In the genomic region with DNA sequence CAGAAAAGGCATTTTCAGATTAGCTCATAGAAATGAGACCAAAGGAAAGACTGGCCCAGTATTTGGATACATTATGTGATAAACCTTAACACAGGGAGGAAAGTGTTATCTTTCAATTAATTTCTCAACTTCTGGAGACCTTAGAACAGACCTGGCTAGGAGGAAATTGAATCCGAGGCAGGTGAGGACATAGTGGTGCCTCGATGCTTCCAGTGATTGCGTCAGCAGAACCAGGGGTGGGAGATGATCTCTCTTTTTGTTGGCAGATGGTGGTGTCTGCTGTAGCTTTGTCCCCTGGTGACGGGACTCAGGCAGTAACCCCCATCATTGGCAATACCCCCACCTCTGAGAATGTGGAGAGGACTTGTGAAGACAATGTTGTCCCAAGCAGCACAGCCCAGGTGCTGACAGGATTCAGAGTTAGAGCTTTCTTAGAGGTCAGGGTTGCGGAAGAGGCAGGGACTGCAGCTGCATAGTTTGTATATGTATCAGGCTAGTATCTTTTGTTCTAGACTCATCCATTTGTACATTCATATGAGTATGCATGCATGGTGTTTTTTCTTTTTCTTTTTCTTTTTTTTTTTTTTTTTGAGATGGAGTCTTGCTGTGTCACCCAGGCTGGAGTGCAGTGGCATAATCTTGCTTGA, we compare ENCODE assay signal across 1 cellular context.
A peak's percentile ranks its signal among the peaks of the same experiment; 100 is the strongest.
TF ChIP-seq lines count a peak whose summit lies in the region.

No MANE protein-coding gene starts in this region.

TF ChIP-seq in K562, 482 proteins besides CTCF, POLR2A, EP300 and RAD21:
- no peak for TF ChIP-seq CEBPG (CRISPR knock-in tag; IDR thresholded peaks at IDR 0.05)
- TF ChIP-seq CEBPG (tag; conservative IDR thresholded peaks at IDR 0.05 in 1 of 2, IDR thresholded peaks at IDR 0.05 in 1 of 2), result 0 out of 4 replicates have a peak, but pooled peaks of 1 of the 2 experiments have one; percentile 37
- TF ChIP-seq SP1 (CRISPR knock-in tag; IDR thresholded peaks at IDR 0.05), result 0 out of 2 replicates have a peak, but pooled peaks have one; percentile 15
- no peak for TF ChIP-seq MAZ (CRISPR knock-in tag; conservative IDR thresholded peaks at IDR 0.05 in 1 of 2, IDR thresholded peaks at IDR 0.05 in 1 of 2)
- TF ChIP-seq BRD4 (IDR thresholded peaks at IDR 0.05), result no peak
TF ChIP-seq in K562: peak in this region for 2.
